8 cellular contexts compared by ENCODE assay signal in genomic region chr9:4604678-4605095, GRCh38. TPM values are rescaled to one million over a fixed set of nuclear protein-coding genes. Genes with fewer than 3 reads are reported as not detected.
A peak's percentile ranks its signal among the peaks of the same experiment; 100 is the strongest.
DNase-seq lines count a peak whose midpoint lies in the region; ATAC-seq and TF ChIP-seq lines count a peak whose summit lies in the region.

No MANE protein-coding gene starts in this region.

- TF ChIP-seq CTCF in ovary (IDR thresholded peaks at IDR 0.05) (peak in 2 of 3 donors; percentile 26 to 46), uterus (IDR thresholded peaks at IDR 0.05) (peak; percentile 47 to 65 (median 54))

- peaks cover 4 to 20% (median 8%) of the 10 kb centered on the region in 5 donors for H3K9me3 Mint-ChIP-seq in CD8-positive, alpha-beta memory T cell
- H3K9me3 Mint-ChIP-seq in activated T-helper 17 cell treated with anti-CD3 and anti-CD28 coated beads, Interleukin-2, amount 50 U/mL, for 72 hours = no peaks in the 10 kb centered on the region

- H3K4me3 Mint-ChIP-seq in CD8-positive, alpha-beta memory T cell = peak overlapping the region in 5 of 7 donors; percentile 3 to 56 (median 37)
- H3K4me3 Mint-ChIP-seq in activated T-helper 17 cell treated with anti-CD3 and anti-CD28 coated beads, Interleukin-2, amount 50 U/mL, for 72 hours = no peak overlapping the region

- H3K27me3 ChIP-seq in CD8-positive, alpha-beta memory T cell (ENCODE audit: insufficient read depth, low read length, poor library complexity, severe bottlenecking) = no peaks in the 10 kb centered on the region
- H3K27me3 ChIP-seq in ovary (no peaks in the 10 kb centered on the region), uterus (no peaks in the 10 kb centered on the region)

- no peak overlapping the region for H3K27ac ChIP-seq in CD8-positive, alpha-beta memory T cell (ENCODE audit: low read depth, low read length)
- H3K27ac ChIP-seq in ovary (no peak overlapping the region), uterus (no peak overlapping the region)

- TF ChIP-seq POLR2A in ovary (IDR thresholded peaks at IDR 0.05) = no peak
- no peak for TF ChIP-seq POLR2A in uterus (IDR thresholded peaks at IDR 0.05)

- H3K9me3 ChIP-seq in CD8-positive, alpha-beta memory T cell (ENCODE audit: low read length) = no peaks in the 10 kb centered on the region
- H3K9me3 ChIP-seq in ovary (no peaks in the 10 kb centered on the region), uterus (no peaks in the 10 kb centered on the region)

- peak; percentile 45 to 65 (median 51) for DNase-seq in CD8-positive, alpha-beta memory T cell
- DNase-seq in Jurkat, Clone E6-1 (ENCODE audit: low read depth, low spot score) = peak; percentile 84
- DNase-seq in RPMI7951 (ENCODE audit: low read depth) (peak; percentile 57), foreskin melanocyte (peak; percentile 48), ovary (peak in 4 of 5 donors; percentile 19 to 64 (median 33)), uterus (peak; percentile 24 to 59)

- peak; percentile 70 for ATAC-seq in GM19467 (IDR thresholded peaks at IDR 0.05; ENCODE audit: unreplicated experiment)
- peak; percentile 86 for ATAC-seq in activated T-helper 17 cell treated with anti-CD3 and anti-CD28 coated beads, Interleukin-2, amount 50 U/mL, for 72 hours (replicated peaks)

- intact Hi-C loops in ovary (cut with DNase I) (no loop called here), uterus (cut with DNase I; ENCODE audit: low total_unique reads) (no loop called here)

- POLR2A ChIA-PET in CD8-positive, alpha-beta memory T cell (lab: Charles Lee) = interaction anchor here (1.2 kb wide), 1 partner anchor 135 kb away, joined by 4 read pairs; no protein-coding TSS in a partner anchor

- peaks cover 31 to 51% (median 42%) of the 10 kb centered on the region in 3 donors for H3K4me1 Mint-ChIP-seq in CD8-positive, alpha-beta memory T cell
- H3K4me1 Mint-ChIP-seq in activated T-helper 17 cell treated with anti-CD3 and anti-CD28 coated beads, Interleukin-2, amount 50 U/mL, for 72 hours = peaks cover 15% of the 10 kb centered on the region

- H3K36me3 ChIP-seq in CD8-positive, alpha-beta memory T cell (ENCODE audit: insufficient read depth, low read length) = no peaks in the 10 kb centered on the region
- no peaks in the 10 kb centered on the region for H3K36me3 ChIP-seq in ovary
- H3K36me3 ChIP-seq in uterus = no peaks in the 10 kb centered on the region

- peaks cover 2 to 20% (median 12%) of the 10 kb centered on the region in 3 donors for H3K36me3 Mint-ChIP-seq in CD8-positive, alpha-beta memory T cell
- H3K36me3 Mint-ChIP-seq in activated T-helper 17 cell treated with anti-CD3 and anti-CD28 coated beads, Interleukin-2, amount 50 U/mL, for 72 hours (ENCODE audit: low read depth) = no peaks in the 10 kb centered on the region

- TF ChIP-seq EP300 in ovary (IDR thresholded peaks at IDR 0.05) = no peak

- CTCF ChIA-PET in CD8-positive, alpha-beta memory T cell (lab: Charles Lee) = interaction anchor here (0.6 to 5.2 kb wide), 9 partner anchors 9 to 385 kb away, joined by 3 to 24 read pairs (median 4); no protein-coding TSS in a partner anchor

- H3K27me3 Mint-ChIP-seq in CD8-positive, alpha-beta memory T cell = peaks cover 0 to 6% of the 10 kb centered on the region in 2 donors
- no peaks in the 10 kb centered on the region for H3K27me3 Mint-ChIP-seq in activated T-helper 17 cell treated with anti-CD3 and anti-CD28 coated beads, Interleukin-2, amount 50 U/mL, for 72 hours

- no peak overlapping the region for H3K4me3 ChIP-seq in CD8-positive, alpha-beta memory T cell (ENCODE audit: low read length)
- H3K4me3 ChIP-seq in Jurkat, Clone E6-1 (ENCODE audit: low read length) = no peak overlapping the region
- H3K4me3 ChIP-seq in ovary (no peak overlapping the region), uterus (no peak overlapping the region)

- H3K4me1 ChIP-seq in CD8-positive, alpha-beta memory T cell (ENCODE audit: insufficient read depth, low read length) = peaks cover 25% of the 10 kb centered on the region
- no peaks in the 10 kb centered on the region for H3K4me1 ChIP-seq in ovary (ENCODE audit: insufficient read depth)
- H3K4me1 ChIP-seq in uterus = no peaks in the 10 kb centered on the region

- peak overlapping the region in 4 of 8 donors; percentile 42 to 91 (median 82) for H3K27ac Mint-ChIP-seq in CD8-positive, alpha-beta memory T cell
- H3K27ac Mint-ChIP-seq in activated T-helper 17 cell treated with anti-CD3 and anti-CD28 coated beads, Interleukin-2, amount 50 U/mL, for 72 hours = no peak overlapping the region

RNA-seq across cellular contexts. Expression of gene PLPP6, which starts 57.4 kb away (rescaled TPM):
- 1 to 10 TPM; 5.5 to 6.3 TPM for total RNA-seq in CD8-positive, alpha-beta memory T cell
- 3.7 TPM for polyA plus RNA-seq in CD8-positive, alpha-beta memory T cell
- polyA plus RNA-seq in Jurkat, Clone E6-1 (2012; ENCODE audit: insufficient read depth, insufficient read length) = 4.7 TPM
- total RNA-seq in RPMI7951 (2014; rRNA removed; shearing (Covaris generic)) = 5.4 and 5.5 TPM in 2 replicates
- 1 to 10 TPM; 2.8 to 3.8 TPM for total RNA-seq in activated T-helper 17 cell treated with anti-CD3 and anti-CD28 coated beads, Interleukin-2, amount 50 U/mL, for 72 hours
- total RNA-seq in ovary = 1 to 10 TPM; 4.6 to 10.0 (median 5.2) TPM
- polyA plus RNA-seq in ovary = 1 to 10 TPM; 5.3 to 8.3 TPM
- total RNA-seq in uterus = 1 to 10 TPM; 5.6 to 8.3 (median 7.2) TPM

Comparison
In these comparisons a context has a peak if more than half of its experiments do, and no peak if none do; other contexts are left out.
1. DNase-seq: peak in every context shown above with its lines; median percentile 84 in Jurkat, Clone E6-1; 57 in RPMI7951; 51 in CD8-positive, alpha-beta memory T cell; 48 in foreskin melanocyte; 42 in uterus; 33 in ovary.